8 cellular contexts compared by ENCODE assay signal in genomic region chr6:36885461-36886401, GRCh38. TPM values are rescaled to one million over a fixed set of nuclear protein-coding genes. Genes with fewer than 3 reads are reported as not detected.
A peak's percentile ranks its signal among the peaks of the same experiment; 100 is the strongest.
DNase-seq lines count a peak whose midpoint lies in the region; ATAC-seq and TF ChIP-seq lines count a peak whose summit lies in the region.

A gene with protein sequence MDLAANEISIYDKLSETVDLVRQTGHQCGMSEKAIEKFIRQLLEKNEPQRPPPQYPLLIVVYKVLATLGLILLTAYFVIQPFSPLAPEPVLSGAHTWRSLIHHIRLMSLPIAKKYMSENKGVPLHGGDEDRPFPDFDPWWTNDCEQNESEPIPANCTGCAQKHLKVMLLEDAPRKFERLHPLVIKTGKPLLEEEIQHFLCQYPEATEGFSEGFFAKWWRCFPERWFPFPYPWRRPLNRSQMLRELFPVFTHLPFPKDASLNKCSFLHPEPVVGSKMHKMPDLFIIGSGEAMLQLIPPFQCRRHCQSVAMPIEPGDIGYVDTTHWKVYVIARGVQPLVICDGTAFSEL (plus strand): TSS chr6:36885952. CDS start chr6:36899445, 13,493 bp downstream.

- peaks cover 27% of the 10 kb centered on the region for H3K4me1 Mint-ChIP-seq in chondrocyte (ENCODE audit: low read depth)

- no peaks in the 10 kb centered on the region for H3K36me3 Mint-ChIP-seq in chondrocyte (ENCODE audit: low read depth)

- H3K36me3 ChIP-seq in BLaER1 (no peaks in the 10 kb centered on the region), kidney epithelial cell (ENCODE audit: control insufficient read depth, insufficient read depth, low read length) (no peaks in the 10 kb centered on the region)

- H3K27me3 ChIP-seq in BLaER1 (no peaks in the 10 kb centered on the region), kidney epithelial cell (ENCODE audit: control insufficient read depth, insufficient read depth, low read length) (no peaks in the 10 kb centered on the region)

- H3K27ac Mint-ChIP-seq in chondrocyte (ENCODE audit: unreplicated experiment), result peak within 1 kb of the TSS; percentile 95

- H3K4me1 ChIP-seq in BLaER1, result peaks cover 23% of the 10 kb centered on the region

- H4K20me1 ChIP-seq in BLaER1, result no peaks in the 10 kb centered on the region

- TF ChIP-seq CTCF in chondrocyte (IDR thresholded peaks at IDR 0.05), result peak; percentile 90
- peak; percentile 88 for TF ChIP-seq CTCF in kidney epithelial cell (IDR thresholded peaks at IDR 0.05; ENCODE audit: insufficient read depth, low read length, poor library complexity, severe bottlenecking)

- H3K9me3 Mint-ChIP-seq in chondrocyte (ENCODE audit: low read depth), result no peaks in the 10 kb centered on the region

- peak within 1 kb of the TSS; percentile 75 for H3K9ac ChIP-seq in BLaER1

- no peaks in the 10 kb centered on the region; the same call in 1 of the 2 replicates for H3K9me3 ChIP-seq in BLaER1

- DNase-seq in GM19238 (ENCODE audit: insufficient read length, low spot score) (peak; percentile 80), NCI-H510A treated with DMSO at 0.1 percent for 48 hours (lab: John Stamatoyannopoulos, UW) (peak; percentile 98), chondrocyte (ENCODE audit: low spot score) (peak; percentile 97), kidney epithelial cell (ENCODE audit: low read depth) (peak; percentile 84)
- peak; percentile 96 to 97 for DNase-seq in activated CD4-positive, alpha-beta T cell treated with anti-CD3 and anti-CD28 coated beads for 24 hours (ENCODE audit: low read depth in 2 of 2)
- DNase-seq in stimulated activated CD4-positive, alpha-beta T cell treated with anti-CD3 and anti-CD28 coated beads, Interleukin-15, amount 100 ng/mL, for 48 hours (ENCODE audit: low read depth in 2 of 2), result peak; percentile 96 to 98

- peak within 1 kb of the TSS; percentile 94 for H3K4me3 Mint-ChIP-seq in chondrocyte (ENCODE audit: unreplicated experiment)

- H3K4me2 ChIP-seq in BLaER1, result peak within 1 kb of the TSS; percentile 95

- H3K27me3 Mint-ChIP-seq in chondrocyte (ENCODE audit: low read depth), result no peaks in the 10 kb centered on the region

- H3K27ac ChIP-seq in BLaER1, result peak within 1 kb of the TSS; percentile 76

- ATAC-seq in HG03442 (IDR thresholded peaks at IDR 0.05; ENCODE audit: unreplicated experiment), result peak; percentile 96

- H3K4me3 ChIP-seq in BLaER1 (peak within 1 kb of the TSS; percentile 77), kidney epithelial cell (ENCODE audit: low read depth, low read length) (peak within 1 kb of the TSS; percentile 72)

RNA-seq across cellular contexts. Expression of the gene that starts here (rescaled TPM):
- total RNA-seq in chondrocyte (56.1 to 76.9 TPM (median 57.4 TPM) in 3 replicates), kidney epithelial cell (31.4 and 42.5 TPM in 2 replicates)

Comparison
In these comparisons a context has a peak if more than half of its experiments do, and no peak if none do; other contexts are left out.
1. Peak in every context shown above with its lines: DNase-seq, ATAC-seq, H3K4me3 ChIP-seq and H3K27ac ChIP-seq.